10 cellular contexts compared by ENCODE assay signal in genomic region chr1:244840219-244840794, GRCh38. TPM values are rescaled to one million over a fixed set of nuclear protein-coding genes. Genes with fewer than 3 reads are reported as not detected.
A peak's percentile ranks its signal among the peaks of the same experiment; 100 is the strongest.
DNase-seq lines count a peak whose midpoint lies in the region; ATAC-seq, FAIRE-seq and TF ChIP-seq lines count a peak whose summit lies in the region.
"Had no signal": no experiment of that assay in that cellular context is flagged by ENCODE, and none has a peak within 500 bp of the region (broad histone marks: within the 10 kb centered on the region; RNA-seq: fewer than 3 reads in every experiment).

No MANE protein-coding gene starts in this region.

- H2BK120ac ChIP-seq in neuronal stem cell (ENCODE audit: low read depth, low read length), result no peak overlapping the region

- no peak overlapping the region for H3K23ac ChIP-seq in neuronal stem cell (ENCODE audit: low read depth, low read length, poor library complexity)

- no peak overlapping the region for H3K4me3 Mint-ChIP-seq in CD8-positive, alpha-beta T cell
- peak overlapping the region in 2 of 4 donors; percentile 2 to 4 for H3K4me3 Mint-ChIP-seq in IgD-negative memory B cell

- no peak for TF ChIP-seq EP300 in GM12878 (IDR thresholded peaks at IDR 0.05; ENCODE audit: borderline replicate concordance in 1 of 2, control insufficient read depth in 1 of 2, low read depth in 2 of 2, low read length in 2 of 2)

- no peak for TF ChIP-seq CTCF in CD8-positive, alpha-beta T cell (IDR thresholded peaks at IDR 0.05)
- TF ChIP-seq CTCF in GM12878 (IDR thresholded peaks at IDR 0.05 in 2 of 3, conservative IDR thresholded peaks at IDR 0.05 in 1 of 3; ENCODE audit: control insufficient read depth in 2 of 3, extremely low read depth in 1 of 3, insufficient read depth in 1 of 3, low read depth in 3 of 3, low read length in 3 of 3), result no peak

- no peak overlapping the region for H3K18ac ChIP-seq in neuronal stem cell (ENCODE audit: low read length)

- in situ Hi-C loops in GM12878 (cut with MboI), result no loop called here

- H3K27ac Mint-ChIP-seq in CD8-positive, alpha-beta T cell, result peak overlapping the region; percentile 49
- peak overlapping the region; percentile 16 to 68 (median 65) for H3K27ac Mint-ChIP-seq in IgD-negative memory B cell

- H3K9ac ChIP-seq in GM12878 (ENCODE audit: control insufficient read depth, insufficient read depth, low read length) (no peak overlapping the region), neuronal stem cell (ENCODE audit: low read depth, low read length, poor library complexity) (no peak overlapping the region)

- TF ChIP-seq RAD21 in GM12878 (IDR thresholded peaks at IDR 0.05; ENCODE audit: insufficient read depth, low read depth, low read length), result no peak

- no peak overlapping the region for H2BK12ac ChIP-seq in neuronal stem cell (ENCODE audit: low read length)

- no peak overlapping the region for H3K14ac ChIP-seq in neuronal stem cell (ENCODE audit: low read length)

- CTCF ChIA-PET in CD8-positive, alpha-beta T cell (lab: Charles Lee), result interaction anchor here (1.3 to 2.2 kb wide), 3 partner anchors 10 to 202 kb away, joined by 5 to 12 read pairs (median 5); no protein-coding TSS in a partner anchor
- CTCF ChIA-PET in GM12878 (lab: Yijun Ruan, JAX), result interaction anchor here (1.1 to 7.9 kb wide), 5 partner anchors 15 to 202 kb away, joined by 3 to 98 read pairs (median 8); partner anchors contain the start of gene HNRNPU

- FAIRE-seq in GM12878 (lab: Jason Lieb, UNC), result no peak

- no peak for ATAC-seq in CD8-positive, alpha-beta T cell
- ATAC-seq in GM12878, result no peak

- no peaks in the 10 kb centered on the region for H3K9me3 ChIP-seq in CD8-positive, alpha-beta T cell (ENCODE audit: low read length)
- H3K9me3 ChIP-seq in GM12878 (replicated peaks; ENCODE audit: control insufficient read depth, insufficient read depth, low read length) (peaks cover 3% of the 10 kb centered on the region; the same call in 1 of the 3 replicates), neuronal stem cell (replicated peaks in 1 of 2; ENCODE audit: control insufficient read depth in 2 of 2, insufficient read depth in 1 of 2, low read depth in 1 of 2, low read length in 2 of 2) (peaks cover 0 to 4% of the 10 kb centered on the region in 2 donors)
- H3K9me3 ChIP-seq: vagina had no signal

- no peak for TF ChIP-seq POLR2A in GM12878 (IDR thresholded peaks at IDR 0.05; ENCODE audit: low read depth, low read length)

- H4K91ac ChIP-seq in neuronal stem cell (ENCODE audit: low read depth, low read length, poor library complexity), result no peak overlapping the region

- H3K4me3 ChIP-seq in CD8-positive, alpha-beta T cell (ENCODE audit: low read depth, low read length), result no peak overlapping the region
- H3K4me3 ChIP-seq in GM12878, result no peak overlapping the region; the same call in 1 of the 2 replicates
- H3K4me3 ChIP-seq in neuronal stem cell (ENCODE audit: low read length in 2 of 2), result no peak overlapping the region
- H3K4me3 ChIP-seq: vagina had no signal

- no peak overlapping the region for H3K27ac ChIP-seq in CD8-positive, alpha-beta T cell (ENCODE audit: low read depth, low read length)
- H3K27ac ChIP-seq in GM12878 (ENCODE audit: control insufficient read depth, insufficient read depth) (no peak overlapping the region), neuronal stem cell (replicated peaks; ENCODE audit: low read length) (peak overlapping the region; percentile 13)
- H3K27ac ChIP-seq: vagina had no signal

- H3K79me1 ChIP-seq in neuronal stem cell (ENCODE audit: low read depth, low read length), result no peaks in the 10 kb centered on the region

- RAD21 ChIA-PET in GM12878 (lab: Charles Lee; ENCODE audit: unreplicated experiment), result interaction anchor here (0.7 to 2.2 kb wide), 6 partner anchors 16 to 203 kb away, joined by 3 to 7 read pairs (median 4); no protein-coding TSS in a partner anchor

- peaks cover 64% of the 10 kb centered on the region for H3K79me2 ChIP-seq in GM12878 (ENCODE audit: control insufficient read depth, insufficient read depth, low read length)

- no peak overlapping the region for H2AFZ ChIP-seq in GM12878 (ENCODE audit: control insufficient read depth, low read depth, low read length)
- H2AFZ ChIP-seq in neuronal stem cell (ENCODE audit: low read length), result no peak overlapping the region

- POLR2A ChIA-PET in CD8-positive, alpha-beta T cell (lab: Charles Lee), result interaction anchor here (27.3 kb wide), 1 partner anchor 18 kb away, joined by 762 read pairs; the partner anchor contains the start of gene HNRNPU
- POLR2A ChIA-PET in GM12878 (lab: Charles Lee), result interaction anchor here (7.8 to 14.7 kb wide), 2 partner anchors 16 to 25 kb away, joined by 55 to 350 read pairs; partner anchors contain the start of gene HNRNPU

- H3K4me1 Mint-ChIP-seq in CD8-positive, alpha-beta T cell (ENCODE audit: low read depth), result peaks cover 78% of the 10 kb centered on the region
- H3K4me1 Mint-ChIP-seq in IgD-negative memory B cell, result peaks cover 21 to 39% (median 33%) of the 10 kb centered on the region in 3 donors

- no peak overlapping the region for H4K8ac ChIP-seq in neuronal stem cell (ENCODE audit: low read depth, low read length)

- DNase-seq in CD8-positive, alpha-beta T cell, result no peak
- DNase-seq in GM12878 (ENCODE audit: low read depth, low spot score) (no peak), neuronal stem cell (ENCODE audit: low spot score) (no peak), SIG-M5 (lab: John Stamatoyannopoulos, UW) (no peak), posterior vena cava (ENCODE audit: low spot score) (no peak), GM19238 (ENCODE audit: insufficient read length, low spot score) (no peak)
- DNase-seq: NCI-H526, occipital lobe had no signal

- peaks cover 31% of the 10 kb centered on the region for H3K36me3 ChIP-seq in CD8-positive, alpha-beta T cell (ENCODE audit: insufficient read depth, low read length)
- H3K36me3 ChIP-seq in GM12878 (ENCODE audit: control insufficient read depth in 2 of 2, insufficient read depth in 2 of 2, low read length in 1 of 2) (peaks cover 3 to 25% of the 10 kb centered on the region in 2 experiments; a peak in 3 of 4 replicates), neuronal stem cell (replicated peaks in 1 of 2; ENCODE audit: control insufficient read depth in 2 of 2, insufficient read depth in 2 of 2, low read length in 2 of 2) (peaks cover 15 to 88% of the 10 kb centered on the region in 2 donors)

- H3K4me1 ChIP-seq in CD8-positive, alpha-beta T cell (ENCODE audit: insufficient read depth, low read length), result peaks cover 47% of the 10 kb centered on the region
- H3K4me1 ChIP-seq in GM12878 (ENCODE audit: control insufficient read depth, insufficient read depth, low read length) (no peaks in the 10 kb centered on the region), neuronal stem cell (ENCODE audit: control insufficient read depth in 2 of 2, insufficient read depth in 1 of 2, low read depth in 1 of 2, low read length in 2 of 2) (peaks cover 1 to 3% of the 10 kb centered on the region in 2 donors)

- H3K36me3 Mint-ChIP-seq in CD8-positive, alpha-beta T cell, result peaks cover 68% of the 10 kb centered on the region
- peaks cover 5% of the 10 kb centered on the region for H3K36me3 Mint-ChIP-seq in IgD-negative memory B cell

- SMC1A ChIA-PET in GM12878 (lab: Charles Lee; ENCODE audit: uncharacterized antibody, unreplicated experiment), result interaction anchor here (0.9 to 16.8 kb wide), 10 partner anchors 8 to 202 kb away, joined by 3 to 360 read pairs (median 4); partner anchors contain the start of gene HNRNPU

- H4K20me1 ChIP-seq in GM12878 (ENCODE audit: control insufficient read depth, insufficient read depth), result no peaks in the 10 kb centered on the region

- H2BK5ac ChIP-seq in neuronal stem cell (ENCODE audit: low read length), result no peak overlapping the region

- H3K9me3 Mint-ChIP-seq in CD8-positive, alpha-beta T cell, result no peaks in the 10 kb centered on the region
- H3K9me3 Mint-ChIP-seq in IgD-negative memory B cell, result no peaks in the 10 kb centered on the region

- H3K4me2 ChIP-seq in GM12878 (ENCODE audit: control insufficient read depth, insufficient read depth) (0 out of 2 replicates have a peak overlapping the region, but pooled peaks have one; percentile 17), neuronal stem cell (ENCODE audit: insufficient read depth, low read length, poor library complexity, severe bottlenecking) (no peak overlapping the region)

- WGBS in GM12878 (ENCODE audit: insufficient coverage, insufficient replicate concordance, low lambda C conversion rate, missing lambda C conversion rate), result 73% methylated on average over 5 of the region's 5 CpGs
- no CpG with 5 or more reads among the region's 5 CpGs for WGBS in neuronal stem cell (ENCODE audit: extremely low coverage in 2 of 2, insufficient read length in 2 of 2, insufficient replicate concordance in 1 of 2), 2 donors

- intact Hi-C loops in CD8-positive, alpha-beta T cell (cut with DNase I, micrococcal nuclease), result no loop called here
- intact Hi-C loops in GM12878 (cut with micrococcal nuclease; ENCODE audit: unreplicated experiment) (no loop called here), posterior vena cava (cut with DNase I) (no loop called here)

- H2BK15ac ChIP-seq in neuronal stem cell (ENCODE audit: low read length), result no peak overlapping the region

- no peak overlapping the region for H2AK5ac ChIP-seq in neuronal stem cell (ENCODE audit: low read depth, low read length)

- H3K27me3 ChIP-seq in CD8-positive, alpha-beta T cell (ENCODE audit: insufficient read depth, low read length), result no peaks in the 10 kb centered on the region
- H3K27me3 ChIP-seq in GM12878 (replicated peaks in 1 of 2; ENCODE audit: control insufficient read depth in 2 of 2, insufficient read depth in 2 of 2, low read length in 1 of 2), result no peaks in the 10 kb centered on the region
- no peaks in the 10 kb centered on the region for H3K27me3 ChIP-seq in neuronal stem cell (ENCODE audit: control insufficient read depth in 3 of 3, insufficient read depth in 3 of 3, low read depth in 1 of 3, low read length in 3 of 3)
- H3K27me3 ChIP-seq: vagina had no signal

- no peak overlapping the region for H3K4ac ChIP-seq in neuronal stem cell (ENCODE audit: low read length)

- H3K27me3 Mint-ChIP-seq in CD8-positive, alpha-beta T cell (ENCODE audit: low read depth), result no peaks in the 10 kb centered on the region
- H3K27me3 Mint-ChIP-seq in IgD-negative memory B cell, result no peaks in the 10 kb centered on the region

- no TSS peak for BruUV-seq in GM12878 (replicated peaks; lab: Mats Ljungman, UMichigan)

RNA-seq across cellular contexts. Expression of gene COX20, which starts 4.8 kb away (rescaled TPM):
- total RNA-seq in CD8-positive, alpha-beta T cell, result 10 to 100 TPM; 17.4 to 17.7 TPM
- polyA plus RNA-seq in IgD-negative memory B cell, result 36.9 TPM
- total RNA-seq in GM12878 (2013; cell fraction: nucleolus; rRNA removed), result 28.5 and 29.0 TPM in 2 replicates
- total RNA-seq in GM12878 (2014; rRNA removed), result 22.8 and 25.9 TPM in 2 replicates
- 31.6 and 40.4 TPM in 2 replicates for total RNA-seq in GM12878 (2014; rRNA removed; fragmentation: Illumina TruSeq; extraction: Trizol)
- 22.1 and 28.4 TPM in 2 replicates for total RNA-seq in GM12878 (2021)
- polyA plus RNA-seq in GM12878 (2011; ENCODE audit: low read depth), result 11.9 TPM
- polyA plus RNA-seq in GM12878 (2011; rRNA removed), result 36.7 and 75.5 TPM in 2 replicates
- 12.9 and 14.4 TPM in 2 replicates for polyA plus RNA-seq in GM12878 (2011; cell fraction: cytosol; rRNA removed)
- polyA plus RNA-seq in GM12878 (2011; cell fraction: nucleus; rRNA removed), result 17.8 and 18.8 TPM in 2 replicates
- polyA plus RNA-seq in GM12878 (2012), result 35.9 and 36.7 TPM in 2 replicates
- 54.4 and 54.9 TPM in 2 replicates for polyA plus RNA-seq in GM12878 (2014; fragmentation: Illumina TruSeq; extraction: Trizol)
- 10 to 100 TPM; 91.9 to 95.3 TPM for polyA plus RNA-seq in GM12878 (2014; fragmentation: Nextera tagmentation; extraction: Ambion mirVana)
- 38.0 and 51.0 TPM in 2 replicates for polyA plus RNA-seq in GM12878 (2014; rRNA removed)
- polyA plus RNA-seq in GM12878 (2016; fragmentation: Nextera tagmentation; extraction: Ambion mirVana), result 100 to 1,000 TPM; 112 TPM
- 8.3 and 11.3 TPM in 2 replicates for polyA minus RNA-seq in GM12878 (2011; rRNA and poly(A)+ RNA removed)
- 2.5 and 3.8 TPM in 2 replicates for polyA minus RNA-seq in GM12878 (2011; cell fraction: cytosol; rRNA and poly(A)+ RNA removed)
- 16.2 and 22.1 TPM in 2 replicates for polyA minus RNA-seq in GM12878 (2011; cell fraction: nucleus; rRNA and poly(A)+ RNA removed)
- 32.4 TPM for polyA plus RNA-seq in neuronal stem cell (2013, experiment 1 of 2)
- 32.4 TPM for polyA plus RNA-seq in neuronal stem cell (2013, experiment 2 of 2)
- 10 to 100 TPM; 42.1 to 47.6 TPM for total RNA-seq in posterior vena cava

RNA-seq across cellular contexts. Expression of gene HNRNPU, which starts 24.0 kb away (rescaled TPM):
- total RNA-seq in CD8-positive, alpha-beta T cell, result 100 to 1,000 TPM; 411 to 415 TPM
- polyA plus RNA-seq in IgD-negative memory B cell, result 339 TPM
- total RNA-seq in GM12878 (2013; cell fraction: nucleolus; rRNA removed), result 817 and 826 TPM in 2 replicates
- 377 and 402 TPM in 2 replicates for total RNA-seq in GM12878 (2014; rRNA removed)
- total RNA-seq in GM12878 (2014; rRNA removed; fragmentation: Illumina TruSeq; extraction: Trizol), result 443 and 460 TPM in 2 replicates
- total RNA-seq in GM12878 (2021), result 431 and 461 TPM in 2 replicates
- polyA plus RNA-seq in GM12878 (2011; ENCODE audit: low read depth), result 171 TPM
- 327 and 513 TPM in 2 replicates for polyA plus RNA-seq in GM12878 (2011; rRNA removed)
- 120 TPM in 2 replicates for polyA plus RNA-seq in GM12878 (2011; cell fraction: cytosol; rRNA removed)
- polyA plus RNA-seq in GM12878 (2011; cell fraction: nucleus; rRNA removed), result 211 and 351 TPM in 2 replicates
- 234 TPM in 2 replicates for polyA plus RNA-seq in GM12878 (2012)
- polyA plus RNA-seq in GM12878 (2014; fragmentation: Illumina TruSeq; extraction: Trizol), result 569 and 704 TPM in 2 replicates
- 100 to 1,000 TPM; 163 to 201 TPM for polyA plus RNA-seq in GM12878 (2014; fragmentation: Nextera tagmentation; extraction: Ambion mirVana)
- 331 and 358 TPM in 2 replicates for polyA plus RNA-seq in GM12878 (2014; rRNA removed)
- 100 to 1,000 TPM; 439 to 514 TPM for polyA plus RNA-seq in GM12878 (2016; fragmentation: Nextera tagmentation; extraction: Ambion mirVana)
- 237 and 306 TPM in 2 replicates for polyA minus RNA-seq in GM12878 (2011; rRNA and poly(A)+ RNA removed)
- polyA minus RNA-seq in GM12878 (2011; cell fraction: cytosol; rRNA and poly(A)+ RNA removed), result 125 and 176 TPM in 2 replicates
- 88.7 and 155 TPM in 2 replicates for polyA minus RNA-seq in GM12878 (2011; cell fraction: nucleus; rRNA and poly(A)+ RNA removed)
- polyA plus RNA-seq in neuronal stem cell (2013, experiment 1 of 2), result 302 TPM
- 312 TPM for polyA plus RNA-seq in neuronal stem cell (2013, experiment 2 of 2)
- 100 to 1,000 TPM; 186 to 214 TPM for total RNA-seq in posterior vena cava
